ENCODE assay signal across 19 cellular contexts in the genomic region with DNA sequence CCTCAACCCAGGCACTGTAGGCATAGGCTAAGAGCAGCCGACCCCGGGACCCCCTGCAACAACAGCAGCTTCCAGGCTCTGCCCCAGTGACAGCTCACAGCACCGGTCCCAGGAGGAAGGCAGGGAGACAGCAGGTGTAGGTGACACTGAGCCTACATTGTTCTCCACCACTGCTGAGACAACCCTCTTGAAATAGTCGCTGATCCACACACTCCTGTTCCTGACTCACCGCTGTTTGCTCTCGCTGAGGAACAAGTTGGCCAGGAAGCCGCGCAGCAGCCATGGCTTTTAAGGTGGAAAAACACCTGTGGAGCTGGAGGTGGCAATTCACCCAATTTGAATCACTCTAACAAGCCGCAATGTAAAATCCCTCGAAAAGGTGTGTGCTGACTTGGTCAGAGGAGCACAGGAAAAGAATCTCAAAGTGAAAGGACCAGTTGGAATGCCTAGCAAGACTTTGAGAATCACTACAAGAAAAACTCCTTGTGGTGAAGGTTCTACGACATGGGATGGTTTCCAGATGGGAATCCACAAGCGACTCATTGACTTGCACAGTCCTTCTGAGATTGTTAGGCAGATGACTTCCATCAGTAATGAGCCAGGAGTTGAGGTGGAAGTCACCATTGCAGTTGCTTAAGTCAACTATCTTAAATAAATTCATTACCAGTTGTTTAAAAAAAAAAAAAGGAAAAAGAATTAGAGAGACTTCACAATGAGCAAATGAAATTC.
DNase-seq lines count a peak whose midpoint lies in the region; ATAC-seq and TF ChIP-seq lines count a peak whose summit lies in the region.
"Had no signal": no experiment of that assay in that cellular context is flagged by ENCODE, and none has a peak within 500 bp of the region (broad histone marks: within the 10 kb centered on the region; RNA-seq: fewer than 3 reads in every experiment).

No MANE protein-coding gene starts in this region.

- in situ Hi-C loops in astrocyte of the spinal cord (cut with HindIII; ENCODE audit: low sequenced_read_pairs), result no loop called here

- peaks cover 3% of the 10 kb centered on the region for H3K4me1 ChIP-seq in body of pancreas
- H3K4me1 ChIP-seq: left ventricle myocardium inferior had no signal

- 83 to 87% methylated on average over 9 to 12 of the region's 12 CpGs for WGBS in body of pancreas, 2 donors

- no peaks in the 10 kb centered on the region for H3K27me3 ChIP-seq in body of pancreas
- H3K27me3 ChIP-seq: tibial nerve had no signal

- H3K9me3 Mint-ChIP-seq in activated CD4-positive, alpha-beta T cell treated with anti-CD3 and anti-CD28 coated beads, Interleukin-2, amount 10 ng/mL, durations not matched to agents 7 days and 5 days, result no peaks in the 10 kb centered on the region
- H3K9me3 Mint-ChIP-seq: activated CD4-positive, alpha-beta memory T cell treated with anti-CD3 and anti-CD28 coated beads for 36 hours; activated naive CD4-positive, alpha-beta T cell treated with anti-CD3 and anti-CD28 coated beads, Interleukin-2, amount 50 U/mL, for 24 hours; activated T-cell treated with anti-CD3 and anti-CD28 coated beads, Interleukin-2, amount 50 U/mL, for 24 hours; stimulated activated naive B cell treated with anti-CD40 and anti-IgM and Interleukin-4, amounts not matched to agents 10 μg/mL and 1 μg/mL and 100 μg/mL, for 72 hours had no signal

- peaks cover 50% of the 10 kb centered on the region for H3K4me1 Mint-ChIP-seq in activated CD4-positive, alpha-beta T cell treated with anti-CD3 and anti-CD28 coated beads, Interleukin-2, amount 10 ng/mL, durations not matched to agents 7 days and 5 days

- H3K27me3 Mint-ChIP-seq in activated CD4-positive, alpha-beta T cell treated with anti-CD3 and anti-CD28 coated beads, Interleukin-2, amount 10 ng/mL, durations not matched to agents 7 days and 5 days, result no peaks in the 10 kb centered on the region
- H3K27me3 Mint-ChIP-seq: activated CD4-positive, alpha-beta memory T cell treated with anti-CD3 and anti-CD28 coated beads for 36 hours; activated naive CD4-positive, alpha-beta T cell treated with anti-CD3 and anti-CD28 coated beads, Interleukin-2, amount 50 U/mL, for 24 hours; activated T-cell treated with anti-CD3 and anti-CD28 coated beads, Interleukin-2, amount 50 U/mL, for 24 hours had no signal

- CTCF ChIA-PET in activated CD4-positive, alpha-beta T cell treated with anti-CD3 and anti-CD28 coated beads, Interleukin-2, amount 10 ng/mL, durations not matched to agents 7 days and 5 days (lab: Charles Lee), result interaction anchor here (1.3 kb wide), 1 partner anchor 27 kb away, joined by 3 read pairs; no protein-coding TSS in a partner anchor

- TF ChIP-seq CTCF in astrocyte of the spinal cord (IDR thresholded peaks at IDR 0.05; ENCODE audit: low read depth, low read length) (no peak), body of pancreas (IDR thresholded peaks at IDR 0.05) (no peak)

- peak; percentile 18 for DNase-seq in EH (ENCODE audit: low read depth)
- peak; percentile 80 for DNase-seq in NCI-H2029 treated with DMSO at 0.1 percent for 48 hours (lab: John Stamatoyannopoulos, UW)
- peak; percentile 38 for DNase-seq in astrocyte of the spinal cord (ENCODE audit: low read depth, low spot score)
- peak; percentile 46 for DNase-seq in kidney tubule cell (ENCODE audit: low spot score)
- no peak for DNase-seq in activated CD4-positive, alpha-beta T cell treated with anti-CD3 and anti-CD28 coated beads, Interleukin-2, amount 10 ng/mL, durations not matched to agents 7 days and 5 days
- no peak for DNase-seq in NCI-H82 (lab: John Stamatoyannopoulos, UW)
- no peak for DNase-seq in body of pancreas
- DNase-seq in stimulated activated CD4-positive, alpha-beta T cell treated with anti-CD3 and anti-CD28 coated beads, Interleukin-4, amount 100 ng/mL, for 4 hours, result no peak
- DNase-seq: activated CD4-positive, alpha-beta memory T cell treated with anti-CD3 and anti-CD28 coated beads for 36 hours; activated T-cell treated with anti-CD3 and anti-CD28 coated beads, Interleukin-2, amount 50 U/mL, for 24 hours; foreskin melanocyte; left ventricle myocardium inferior; naive B cell; stimulated activated naive B cell treated with anti-CD40 and anti-IgM and Interleukin-4, amounts not matched to agents 10 μg/mL and 1 μg/mL and 100 μg/mL, for 72 hours; SW 1271 had no signal

- intact Hi-C loops in body of pancreas (cut with DNase I), result no loop called here

- no peak overlapping the region for H3K4me3 Mint-ChIP-seq in activated CD4-positive, alpha-beta T cell treated with anti-CD3 and anti-CD28 coated beads, Interleukin-2, amount 10 ng/mL, durations not matched to agents 7 days and 5 days
- H3K4me3 Mint-ChIP-seq: activated CD4-positive, alpha-beta memory T cell treated with anti-CD3 and anti-CD28 coated beads for 36 hours; activated naive CD4-positive, alpha-beta T cell treated with anti-CD3 and anti-CD28 coated beads, Interleukin-2, amount 50 U/mL, for 24 hours; activated T-cell treated with anti-CD3 and anti-CD28 coated beads, Interleukin-2, amount 50 U/mL, for 24 hours; naive B cell; stimulated activated naive B cell treated with anti-CD40 and anti-IgM and Interleukin-4, amounts not matched to agents 10 μg/mL and 1 μg/mL and 100 μg/mL, for 72 hours had no signal

- POLR2A ChIA-PET in activated CD4-positive, alpha-beta T cell treated with anti-CD3 and anti-CD28 coated beads, Interleukin-2, amount 10 ng/mL, durations not matched to agents 7 days and 5 days (lab: Charles Lee), result no interaction called here

- H3K4me3 ChIP-seq in astrocyte of the spinal cord (ENCODE audit: low read depth, low read length) (no peak overlapping the region), body of pancreas (no peak overlapping the region)
- H3K4me3 ChIP-seq: left ventricle myocardium inferior, smooth muscle cell, tibial nerve had no signal

- H3K27ac Mint-ChIP-seq in activated CD4-positive, alpha-beta T cell treated with anti-CD3 and anti-CD28 coated beads, Interleukin-2, amount 10 ng/mL, durations not matched to agents 7 days and 5 days, result no peak overlapping the region
- H3K27ac Mint-ChIP-seq: activated CD4-positive, alpha-beta memory T cell treated with anti-CD3 and anti-CD28 coated beads for 36 hours; activated naive CD4-positive, alpha-beta T cell treated with anti-CD3 and anti-CD28 coated beads, Interleukin-2, amount 50 U/mL, for 24 hours; activated T-cell treated with anti-CD3 and anti-CD28 coated beads, Interleukin-2, amount 50 U/mL, for 24 hours; stimulated activated naive B cell treated with anti-CD40 and anti-IgM and Interleukin-4, amounts not matched to agents 10 μg/mL and 1 μg/mL and 100 μg/mL, for 72 hours had no signal

- no peaks in the 10 kb centered on the region for H3K9me3 ChIP-seq in body of pancreas
- H3K9me3 ChIP-seq: left ventricle myocardium inferior, tibial nerve had no signal

- no peak for TF ChIP-seq POLR2A in body of pancreas (IDR thresholded peaks at IDR 0.05)

- no peaks in the 10 kb centered on the region for H3K36me3 ChIP-seq in body of pancreas (replicated peaks in 1 of 2; ENCODE audit: insufficient read depth in 1 of 2, low read depth in 2 of 2)
- H3K36me3 ChIP-seq: left ventricle myocardium inferior, tibial nerve had no signal

- no peak overlapping the region for H3K27ac ChIP-seq in body of pancreas
- H3K27ac ChIP-seq: left ventricle myocardium inferior, parathyroid adenoma, tibial nerve had no signal

- no peak for ATAC-seq in body of pancreas
- ATAC-seq: stimulated activated naive B cell treated with anti-CD40 and anti-IgM and Interleukin-4, amounts not matched to agents 10 μg/mL and 1 μg/mL and 100 μg/mL, for 72 hours had no signal

- peaks cover 7% of the 10 kb centered on the region for H3K36me3 Mint-ChIP-seq in activated CD4-positive, alpha-beta T cell treated with anti-CD3 and anti-CD28 coated beads, Interleukin-2, amount 10 ng/mL, durations not matched to agents 7 days and 5 days (ENCODE audit: low read depth)
- H3K36me3 Mint-ChIP-seq: activated CD4-positive, alpha-beta memory T cell treated with anti-CD3 and anti-CD28 coated beads for 36 hours; activated naive CD4-positive, alpha-beta T cell treated with anti-CD3 and anti-CD28 coated beads, Interleukin-2, amount 50 U/mL, for 24 hours; stimulated activated naive B cell treated with anti-CD40 and anti-IgM and Interleukin-4, amounts not matched to agents 10 μg/mL and 1 μg/mL and 100 μg/mL, for 72 hours had no signal

Comparison
In these comparisons a context has a peak if more than half of its experiments do, and no peak if none do; other contexts are left out.
1. DNase-seq: peak in EH (single experiment), NCI-H2029 treated with DMSO at 0.1 percent for 48 hours (single experiment), astrocyte of the spinal cord (single experiment) and kidney tubule cell (single experiment); none in activated CD4-positive, alpha-beta T cell treated with anti-CD3 and anti-CD28 coated beads, Interleukin-2, amount 10 ng/mL, durations not matched to agents 7 days and 5 days (single experiment), NCI-H82 (single experiment), body of pancreas (0 of 4) and stimulated activated CD4-positive, alpha-beta T cell treated with anti-CD3 and anti-CD28 coated beads, Interleukin-4, amount 100 ng/mL, for 4 hours (0 of 2).